ENCODE assay signal across 8 cellular contexts in genomic region chr20:3470208-3470626, GRCh38. TPM values are rescaled to one million over a fixed set of nuclear protein-coding genes. Genes with fewer than 3 reads are reported as not detected.
DNase-seq lines count a peak whose midpoint lies in the region; ATAC-seq and TF ChIP-seq lines count a peak whose summit lies in the region.

No MANE protein-coding gene starts in this region.

- H3K9me3 ChIP-seq in HEK293 (ENCODE audit: control insufficient read depth, insufficient read depth, low read depth, low read length) (no peaks in the 10 kb centered on the region), spleen (no peaks in the 10 kb centered on the region)

- no peak for DNase-seq in activated CD8-positive, alpha-beta T cell treated with anti-CD3 and anti-CD28 coated beads, Interleukin-2, amount 10 ng/mL, durations not matched to agents 7 days and 5 days
- no peak for DNase-seq in spleen
- no peak for DNase-seq in NCI-H748 treated with DMSO at 0.1 percent for 48 hours (lab: John Stamatoyannopoulos, UW)
- no peak for DNase-seq in NOMO-1 treated with dmso at 0.1 percent for 144 hours (lab: John Stamatoyannopoulos, UW; ENCODE audit: unreplicated experiment)
- no peak for DNase-seq in NCI-H510A (lab: John Stamatoyannopoulos, UW)

- CTCF ChIA-PET in HEK293 (lab: Yijun Ruan, JAX), result interaction anchor here (0.6 kb wide), 1 partner anchor 214 kb away, joined by 3 read pairs; no protein-coding TSS in a partner anchor
- CTCF ChIA-PET in activated CD8-positive, alpha-beta T cell treated with anti-CD3 and anti-CD28 coated beads, Interleukin-2, amount 10 ng/mL, durations not matched to agents 7 days and 5 days (lab: Charles Lee), result no interaction called here

- H3K4me3 ChIP-seq in HEK293 (ENCODE audit: low read depth, low read length) (peak overlapping the region; percentile 81), iPS-11a (ENCODE audit: low read depth, low read length) (peak overlapping the region; percentile 86), spleen (peak overlapping the region; percentile 76 to 100 (median 96))

- H3K4me1 ChIP-seq in HEK293 (ENCODE audit: control insufficient read depth, insufficient read depth, low read length), result peaks cover 6% of the 10 kb centered on the region; the same call in 1 of the 2 replicates
- peaks cover 22 to 47% (median 30%) of the 10 kb centered on the region in 6 donors for H3K4me1 ChIP-seq in spleen

- peak overlapping the region; percentile 88 for H3K4me3 Mint-ChIP-seq in activated CD8-positive, alpha-beta T cell treated with anti-CD3 and anti-CD28 coated beads, Interleukin-2, amount 10 ng/mL, durations not matched to agents 7 days and 5 days

- no peaks in the 10 kb centered on the region for H3K27me3 ChIP-seq in spleen (replicated peaks in 1 of 7)

- H3K9me3 Mint-ChIP-seq in activated CD8-positive, alpha-beta T cell treated with anti-CD3 and anti-CD28 coated beads, Interleukin-2, amount 10 ng/mL, durations not matched to agents 7 days and 5 days (ENCODE audit: insufficient read depth), result no peaks in the 10 kb centered on the region

- H3K4me1 Mint-ChIP-seq in activated CD8-positive, alpha-beta T cell treated with anti-CD3 and anti-CD28 coated beads, Interleukin-2, amount 10 ng/mL, durations not matched to agents 7 days and 5 days (ENCODE audit: low read depth), result peaks cover 27% of the 10 kb centered on the region

- ATAC-seq in activated CD8-positive, alpha-beta T cell treated with anti-CD3 and anti-CD28 coated beads, Interleukin-2, amount 10 ng/mL, durations not matched to agents 7 days and 5 days, result no peak
- no peak for ATAC-seq in HG03095 (IDR thresholded peaks at IDR 0.05; ENCODE audit: unreplicated experiment)

- no peak for TF ChIP-seq POLR2A in spleen (IDR thresholded peaks at IDR 0.05)

- POLR2A ChIA-PET in HEK293 (lab: Yijun Ruan, JAX), result interaction anchor here (0.5 to 1.3 kb wide), 4 partner anchors 9 to 241 kb away, joined by 4 to 12 read pairs (median 4); partner anchors contain the start of gene DNAAF9
- POLR2A ChIA-PET in activated CD8-positive, alpha-beta T cell treated with anti-CD3 and anti-CD28 coated beads, Interleukin-2, amount 10 ng/mL, durations not matched to agents 7 days and 5 days (lab: Charles Lee), result interaction anchor here (0.7 to 1.2 kb wide), 4 partner anchors 40 to 62 kb away, joined by 3 to 7 read pairs (median 4); no protein-coding TSS in a partner anchor

- intact Hi-C loops in spleen (cut with DNase I; ENCODE audit: low total_unique reads), result no loop called here

- WGBS in spleen, 5 donors, result 48 to 60% (median 53%) methylated on average over 13 of the region's 13 CpGs

- H3K27ac Mint-ChIP-seq in activated CD8-positive, alpha-beta T cell treated with anti-CD3 and anti-CD28 coated beads, Interleukin-2, amount 10 ng/mL, durations not matched to agents 7 days and 5 days, result peak overlapping the region; percentile 31

- TF ChIP-seq CTCF in HEK293 (tag by site-specific recombination; IDR thresholded peaks at IDR 0.05) (no peak), spleen (IDR thresholded peaks at IDR 0.05 in 8 of 11, conservative IDR thresholded peaks at IDR 0.05 in 3 of 11) (no peak)

- H3K27ac ChIP-seq in HEK293 (ENCODE audit: extremely low read depth, low read depth, low read length), result peak overlapping the region; percentile 73
- peak overlapping the region; percentile 80 to 91 (median 85) for H3K27ac ChIP-seq in spleen

- peaks cover 19% of the 10 kb centered on the region for H3K27me3 Mint-ChIP-seq in activated CD8-positive, alpha-beta T cell treated with anti-CD3 and anti-CD28 coated beads, Interleukin-2, amount 10 ng/mL, durations not matched to agents 7 days and 5 days (ENCODE audit: low read depth)

- no peaks in the 10 kb centered on the region for H3K36me3 Mint-ChIP-seq in activated CD8-positive, alpha-beta T cell treated with anti-CD3 and anti-CD28 coated beads, Interleukin-2, amount 10 ng/mL, durations not matched to agents 7 days and 5 days (ENCODE audit: low read depth)

- H3K36me3 ChIP-seq in HEK293 (ENCODE audit: control insufficient read depth in 2 of 2, insufficient read depth in 1 of 2, low read length in 2 of 2) (no peaks in the 10 kb centered on the region), spleen (no peaks in the 10 kb centered on the region)

TF ChIP-seq in HEK293, 187 proteins besides CTCF, POLR2A, EP300 and RAD21:
- 0 out of 2 replicates have a peak, but pooled peaks have one; percentile 39 for TF ChIP-seq ZNF394 (tag by site-specific recombination; IDR thresholded peaks at IDR 0.05; ENCODE audit: borderline replicate concordance)
- no peak for TF ChIP-seq GLI2 (tag by site-specific recombination; IDR thresholded peaks at IDR 0.05; ENCODE audit: borderline replicate concordance, low read depth)
- no peak for TF ChIP-seq ZNF26 (tag by site-specific recombination; IDR thresholded peaks at IDR 0.05)
- no peak for TF ChIP-seq HOXA7 (CRISPR knock-in tag; IDR thresholded peaks at IDR 0.05; ENCODE audit: borderline replicate concordance)
- TF ChIP-seq PATZ1 (tag by site-specific recombination; IDR thresholded peaks at IDR 0.05), result no peak
- TF ChIP-seq GLIS1 (tag by site-specific recombination; IDR thresholded peaks at IDR 0.05), result no peak
- no peak for TF ChIP-seq ZNF776 (tag by site-specific recombination; IDR thresholded peaks at IDR 0.05; ENCODE audit: borderline replicate concordance)

RNA-seq across cellular contexts. Expression of gene ATRN, which starts 0.6 kb away (rescaled TPM):
- 1 to 10 TPM; 8.1 to 8.5 TPM for total RNA-seq in activated CD8-positive, alpha-beta T cell treated with anti-CD3 and anti-CD28 coated beads, Interleukin-2, amount 10 ng/mL, durations not matched to agents 7 days and 5 days
- 10 to 100 TPM; 24.6 to 49.9 (median 31.1) TPM for total RNA-seq in spleen
- 1 to 10 TPM; 1.8 to 2.9 (median 2.0) TPM for polyA plus RNA-seq in spleen
